ENCODE assay signal across 18 cellular contexts in the genomic region with DNA sequence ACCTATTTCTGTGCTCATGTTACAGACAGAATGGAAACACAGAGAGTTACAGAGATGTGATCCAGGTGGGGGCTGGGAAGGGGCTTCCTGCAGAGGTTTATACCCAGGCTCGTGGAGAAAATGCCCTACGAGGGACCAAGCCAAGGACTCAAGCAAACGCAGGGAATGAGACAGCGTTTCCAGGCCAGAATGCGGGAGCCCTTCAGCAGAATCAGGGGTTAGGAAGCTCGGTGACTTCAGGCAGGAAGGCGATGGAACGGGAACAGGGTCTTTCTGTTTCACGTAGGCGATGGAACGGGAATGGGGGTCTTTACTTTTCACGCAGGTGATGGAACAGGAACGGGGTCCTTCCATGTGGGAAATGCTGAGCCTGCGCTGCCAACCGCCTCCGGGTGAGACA.
DNase-seq lines count a peak whose midpoint lies in the region; ATAC-seq and TF ChIP-seq lines count a peak whose summit lies in the region.
"Had no signal": no experiment of that assay in that cellular context is flagged by ENCODE, and none has a peak within 500 bp of the region (broad histone marks: within the 10 kb centered on the region; RNA-seq: fewer than 3 reads in every experiment).

No MANE protein-coding gene starts in this region.

- DNase-seq in IMR-90 (no peak), coronary artery (ENCODE audit: low spot score) (peak; percentile 68), neural progenitor cell (ENCODE audit: low spot score) (no peak), vagina (ENCODE audit: extremely low spot score in 2 of 2) (peak; percentile 52 to 79), PC-3 (no peak), NOMO-1 treated with DMSO at 0.1 percent for 48 hours (lab: John Stamatoyannopoulos, UW; ENCODE audit: unreplicated experiment) (no peak)
- DNase-seq in activated naive CD4-positive, alpha-beta T cell treated with anti-CD3 and anti-CD28 coated beads for 36 hours = no peak
- DNase-seq: BE2C; Calu3; CD4-positive, alpha-beta memory T cell; DMS79; H7; NCI-H1417 treated with DMSO at 0.1 percent for 48 hours; NCI-H1930; NCI-H446; NK-92 treated with Interleukin-12 subunit alpha and Interleukin-12 subunit beta, amount 100 ng/mL, for 24 hours had no signal

- H3F3A ChIP-seq in neural progenitor cell (ENCODE audit: low read depth) = no peaks in the 10 kb centered on the region
- no peaks in the 10 kb centered on the region for H3F3A ChIP-seq in PC-3 (ENCODE audit: low read length, unreplicated experiment)

- no peak overlapping the region; the same call in 1 of the 2 replicates for H4K5ac ChIP-seq in IMR-90 (ENCODE audit: low read depth, low read length)

- no TSS peak for BruUV-seq in IMR-90 (replicated peaks; lab: Mats Ljungman, UMichigan)
- no TSS peak for BruUV-seq in PC-3 (replicated peaks; lab: Mats Ljungman, UMichigan)

- dilution Hi-C loops in IMR-90 (cut with HindIII; ENCODE audit: low sequenced_read_pairs, unreplicated experiment) = no loop called here

- H3K27me3 ChIP-seq in IMR-90 (ENCODE audit: control insufficient read depth, insufficient read depth, low read length) = no peaks in the 10 kb centered on the region
- H3K27me3 ChIP-seq in neural progenitor cell = no peaks in the 10 kb centered on the region
- no peaks in the 10 kb centered on the region for H3K27me3 ChIP-seq in vagina
- H3K27me3 ChIP-seq in PC-3 (ENCODE audit: low read length) = no peaks in the 10 kb centered on the region
- H3K27me3 ChIP-seq: BE2C, SJCRH30 had no signal

- H2BK120ac ChIP-seq in IMR-90 (ENCODE audit: low read depth, low read length) = peak overlapping the region; percentile 54

- H3K9me1 ChIP-seq in IMR-90 (ENCODE audit: insufficient read depth, low read length) = peaks cover 3% of the 10 kb centered on the region

- no peaks in the 10 kb centered on the region for H3K36me3 ChIP-seq in IMR-90 (ENCODE audit: control insufficient read depth, insufficient read depth, low read length)
- H3K36me3 ChIP-seq in neural progenitor cell = no peaks in the 10 kb centered on the region
- H3K36me3 ChIP-seq in vagina = no peaks in the 10 kb centered on the region
- no peaks in the 10 kb centered on the region for H3K36me3 ChIP-seq in PC-3 (ENCODE audit: low read depth, low read length)
- H3K36me3 ChIP-seq: BE2C had no signal

- TF ChIP-seq POLR2A in IMR-90 (IDR thresholded peaks at IDR 0.05; ENCODE audit: low read depth, low read length) (no peak), vagina (IDR thresholded peaks at IDR 0.05) (no peak)

- H2BK5ac ChIP-seq in IMR-90 (ENCODE audit: low read depth, low read length, poor library complexity, severe bottlenecking) = peak overlapping the region; percentile 2

- 99% methylated on average over 12 of the region's 16 CpGs; no CpG with 5 or more reads in 1 of the 2 experiments for WGBS in IMR-90 (ENCODE audit: extremely low coverage in 2 of 2, insufficient read length in 1 of 2), 2 experiments

- H3K79me1 ChIP-seq in IMR-90 (ENCODE audit: low read depth in 1 of 2, low read length in 2 of 2) = peaks cover 18 to 45% of the 10 kb centered on the region in 2 experiments

- no peak overlapping the region for H3K4me3 Mint-ChIP-seq in neural progenitor cell
- H3K4me3 Mint-ChIP-seq in activated naive CD4-positive, alpha-beta T cell treated with anti-CD3 and anti-CD28 coated beads for 36 hours = no peak overlapping the region
- H3K4me3 Mint-ChIP-seq: CD4-positive, alpha-beta memory T cell had no signal

- no peak for ATAC-seq in IMR-90 (ENCODE audit: low read depth)
- no peak for ATAC-seq in PC-3

- peak overlapping the region; percentile 59 for H4K91ac ChIP-seq in IMR-90 (ENCODE audit: insufficient read depth, low read depth, low read length)

- H3K4ac ChIP-seq in IMR-90 (ENCODE audit: low read depth, low read length) = peak overlapping the region; percentile 95

- H3K18ac ChIP-seq in IMR-90 (ENCODE audit: low read depth, low read length) = no peak overlapping the region

- H3K9ac ChIP-seq in IMR-90 (ENCODE audit: low read depth, low read length) (no peak overlapping the region), neural progenitor cell (no peak overlapping the region), PC-3 (ENCODE audit: low read length) (no peak overlapping the region)

- peak overlapping the region; percentile 33 for H2BK20ac ChIP-seq in IMR-90 (ENCODE audit: low read depth, low read length)

- H2BK15ac ChIP-seq in IMR-90 (ENCODE audit: low read depth, low read length) = 0 out of 3 replicates have a peak overlapping the region, but pooled peaks have one; percentile 93

- in situ Hi-C loops in IMR-90 (cut with MboI; ENCODE audit: low sequenced_read_pairs) = no loop called here

- no peaks in the 10 kb centered on the region for H3K9me3 ChIP-seq in IMR-90 (ENCODE audit: control insufficient read depth, insufficient read depth, low read length)
- H3K9me3 ChIP-seq in neural progenitor cell (ENCODE audit: low read depth) = no peaks in the 10 kb centered on the region
- H3K9me3 ChIP-seq in vagina = no peaks in the 10 kb centered on the region
- no peaks in the 10 kb centered on the region for H3K9me3 ChIP-seq in PC-3 (ENCODE audit: low read length)
- H3K9me3 ChIP-seq: BE2C, SJCRH30 had no signal

- H3K4me2 ChIP-seq in IMR-90 (ENCODE audit: low read depth, low read length) = no peak overlapping the region
- no peak overlapping the region for H3K4me2 ChIP-seq in neural progenitor cell
- no peak overlapping the region for H3K4me2 ChIP-seq in PC-3 (ENCODE audit: low read length)

- TF ChIP-seq RAD21 in IMR-90 (IDR thresholded peaks at IDR 0.05; ENCODE audit: low read length) = no peak

- H3K4me1 ChIP-seq in IMR-90 (ENCODE audit: control insufficient read depth, insufficient read depth, low read length) (peaks cover 20% of the 10 kb centered on the region), neural progenitor cell (no peaks in the 10 kb centered on the region), vagina (peaks cover 14% of the 10 kb centered on the region), PC-3 (ENCODE audit: insufficient read depth, low read length) (peaks cover 26% of the 10 kb centered on the region)

- H3K23ac ChIP-seq in IMR-90 (ENCODE audit: low read depth, low read length) = no peak overlapping the region

- peak overlapping the region; percentile 33 for H2AK9ac ChIP-seq in IMR-90 (replicated peaks; ENCODE audit: low read depth, low read length, poor library complexity)

- H2AK5ac ChIP-seq in IMR-90 (ENCODE audit: low read depth, low read length) = peak overlapping the region; percentile 43; the same call in 1 of the 2 replicates

- H3K79me2 ChIP-seq in neural progenitor cell (ENCODE audit: low read depth) = no peaks in the 10 kb centered on the region
- no peaks in the 10 kb centered on the region for H3K79me2 ChIP-seq in PC-3 (ENCODE audit: low read length)

- H2AFZ ChIP-seq in IMR-90 (replicated peaks; ENCODE audit: low read length, poor library complexity) (no peak overlapping the region), neural progenitor cell (replicated peaks) (peak overlapping the region; percentile 17), PC-3 (ENCODE audit: low read length) (no peak overlapping the region)

- POLR2A ChIA-PET in IMR-90 (lab: Charles Lee; ENCODE audit: unreplicated experiment) = no interaction called here
- POLR2A ChIA-PET in PC-3 (lab: Charles Lee; ENCODE audit: unreplicated experiment) = no interaction called here

- TF ChIP-seq CTCF in IMR-90 (conservative IDR thresholded peaks at IDR 0.05; ENCODE audit: low read depth, low read length) = no peak
- no peak for TF ChIP-seq CTCF in coronary artery (IDR thresholded peaks at IDR 0.05)
- TF ChIP-seq CTCF in neural progenitor cell (IDR thresholded peaks at IDR 0.05) = no peak
- no peak for TF ChIP-seq CTCF in vagina (IDR thresholded peaks at IDR 0.05)
- no peak for TF ChIP-seq CTCF in PC-3 (conservative IDR thresholded peaks at IDR 0.05; ENCODE audit: low read depth, low read length)

- H3K56ac ChIP-seq in IMR-90 (ENCODE audit: extremely low read depth, insufficient read depth, low read length) = no peak overlapping the region

- H3K9me3 Mint-ChIP-seq in neural progenitor cell = no peaks in the 10 kb centered on the region
- H3K9me3 Mint-ChIP-seq in activated naive CD4-positive, alpha-beta T cell treated with anti-CD3 and anti-CD28 coated beads for 36 hours = no peaks in the 10 kb centered on the region
- H3K9me3 Mint-ChIP-seq: CD4-positive, alpha-beta memory T cell had no signal

- no peaks in the 10 kb centered on the region for H3K36me3 Mint-ChIP-seq in neural progenitor cell
- H3K36me3 Mint-ChIP-seq in activated naive CD4-positive, alpha-beta T cell treated with anti-CD3 and anti-CD28 coated beads for 36 hours (ENCODE audit: low read depth) = no peaks in the 10 kb centered on the region
- H3K36me3 Mint-ChIP-seq: CD4-positive, alpha-beta memory T cell had no signal

- no peak overlapping the region for H3K27ac ChIP-seq in IMR-90 (ENCODE audit: insufficient read depth, low read length)
- peak overlapping the region; percentile 94 for H3K27ac ChIP-seq in coronary artery
- H3K27ac ChIP-seq in neural progenitor cell = no peak overlapping the region
- H3K27ac ChIP-seq in vagina = peak overlapping the region; percentile 84
- no peak overlapping the region for H3K27ac ChIP-seq in PC-3 (ENCODE audit: low read length)
- H3K27ac ChIP-seq: HL-60 had no signal

- H3K27ac Mint-ChIP-seq in neural progenitor cell = no peak overlapping the region
- no peak overlapping the region for H3K27ac Mint-ChIP-seq in activated naive CD4-positive, alpha-beta T cell treated with anti-CD3 and anti-CD28 coated beads for 36 hours
- H3K27ac Mint-ChIP-seq: CD4-positive, alpha-beta memory T cell had no signal

- no peaks in the 10 kb centered on the region for H3K9me2 ChIP-seq in PC-3 (replicated peaks; ENCODE audit: low read length)

- H3K14ac ChIP-seq in IMR-90 (replicated peaks; ENCODE audit: low read depth, low read length) = no peak overlapping the region

- H3K4me3 ChIP-seq in IMR-90 (ENCODE audit: insufficient read depth, low read depth, low read length) (no peak overlapping the region), coronary artery (no peak overlapping the region), neural progenitor cell (no peak overlapping the region), vagina (no peak overlapping the region), PC-3 (ENCODE audit: low read length) (no peak overlapping the region)
- H3K4me3 ChIP-seq: SJCRH30 had no signal

- H4K20me1 ChIP-seq in IMR-90 (ENCODE audit: insufficient read depth, low read length) = no peaks in the 10 kb centered on the region
- H4K20me1 ChIP-seq in neural progenitor cell (ENCODE audit: low read depth) = no peaks in the 10 kb centered on the region
- H4K20me1 ChIP-seq in PC-3 (ENCODE audit: low read length) = no peaks in the 10 kb centered on the region

- H3K4me1 Mint-ChIP-seq in neural progenitor cell = peaks cover 10% of the 10 kb centered on the region
- no peaks in the 10 kb centered on the region for H3K4me1 Mint-ChIP-seq in activated naive CD4-positive, alpha-beta T cell treated with anti-CD3 and anti-CD28 coated beads for 36 hours (ENCODE audit: low read depth)
- H3K4me1 Mint-ChIP-seq: CD4-positive, alpha-beta memory T cell had no signal

- intact Hi-C loops in IMR-90 (cut with micrococcal nuclease) (no loop called here), vagina (cut with DNase I) (no loop called here), PC-3 (cut with micrococcal nuclease) (no loop called here)
- intact Hi-C loops in activated naive CD4-positive, alpha-beta T cell treated with anti-CD3 and anti-CD28 coated beads for 36 hours (cut with micrococcal nuclease) = no loop called here

- 0 out of 4 replicates have a peak overlapping the region, but pooled peaks of 1 of the 2 experiments have one; percentile 1 for H4K8ac ChIP-seq in IMR-90 (ENCODE audit: low read depth in 2 of 2, low read length in 2 of 2)

- peaks cover 7% of the 10 kb centered on the region for H3K27me3 Mint-ChIP-seq in neural progenitor cell (ENCODE audit: insufficient read depth, low read depth)
- H3K27me3 Mint-ChIP-seq in activated naive CD4-positive, alpha-beta T cell treated with anti-CD3 and anti-CD28 coated beads for 36 hours (ENCODE audit: low read depth) = no peaks in the 10 kb centered on the region

- CTCF ChIA-PET in IMR-90 (lab: Yijun Ruan, JAX) = no interaction called here
- CTCF ChIA-PET in PC-3 (lab: Charles Lee) = no interaction called here
- CTCF ChIA-PET in activated naive CD4-positive, alpha-beta T cell treated with anti-CD3 and anti-CD28 coated beads for 36 hours (lab: Charles Lee) = no interaction called here

Comparison
In these comparisons a context has a peak if more than half of its experiments do, and no peak if none do; other contexts are left out.
1. DNase-seq: peak in coronary artery (single experiment) and vagina (2 of 2); none in IMR-90 (single experiment), neural progenitor cell (single experiment), PC-3 (single experiment), NOMO-1 treated with DMSO at 0.1 percent for 48 hours (single experiment) and activated naive CD4-positive, alpha-beta T cell treated with anti-CD3 and anti-CD28 coated beads for 36 hours (single experiment).
2. H3K27ac ChIP-seq: peak in coronary artery (2 of 2) and vagina (single experiment); none in IMR-90 (single experiment), neural progenitor cell (single experiment) and PC-3 (single experiment).